8 cellular contexts compared by ENCODE assay signal in the genomic region with DNA sequence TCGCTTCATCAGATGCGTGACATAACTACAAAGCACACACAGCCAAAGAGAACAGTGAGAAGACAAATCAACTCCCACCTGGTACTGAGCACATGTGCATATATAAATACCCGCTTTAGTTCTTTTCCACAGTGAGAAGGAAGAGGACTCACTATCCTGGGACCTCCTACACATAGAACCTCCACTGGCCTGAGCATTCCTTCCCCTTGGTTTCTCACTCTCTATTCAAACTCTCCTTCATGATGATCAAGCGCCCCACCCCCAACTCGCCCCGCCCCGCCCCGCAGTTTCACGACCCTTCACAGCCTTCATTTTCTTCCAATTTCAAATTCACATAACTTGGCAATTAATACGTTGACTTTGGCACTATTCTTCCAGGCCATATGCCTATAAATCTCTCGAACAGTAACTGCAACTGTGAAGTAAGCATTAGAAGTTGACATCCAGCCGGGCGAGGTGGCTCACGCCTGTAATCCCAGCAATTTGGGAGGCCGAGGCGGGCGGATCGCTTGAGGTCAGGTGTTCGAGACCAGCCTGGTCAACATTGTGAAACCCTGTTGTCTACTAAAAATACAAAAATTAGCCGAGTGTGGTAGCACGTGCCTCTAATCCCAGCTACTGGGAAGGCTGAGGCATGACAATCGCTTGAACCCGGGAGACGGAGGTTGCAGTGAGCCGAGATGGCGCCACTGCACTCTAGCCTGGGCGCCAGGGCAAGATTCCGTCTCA. TPM values are rescaled to one million over a fixed set of nuclear protein-coding genes. Genes with fewer than 3 reads are reported as not detected.
DNase-seq lines count a peak whose midpoint lies in the region; ATAC-seq and TF ChIP-seq lines count a peak whose summit lies in the region.

No MANE protein-coding gene starts in this region.

- no peaks in the 10 kb centered on the region for H3K9me3 Mint-ChIP-seq in T-cell

- no peak for TF ChIP-seq POLR2A in GM18505 (IDR thresholded peaks at IDR 0.05; ENCODE audit: borderline replicate concordance, extremely low read depth, insufficient read depth, insufficient read length)

- H3K27me3 Mint-ChIP-seq in T-cell: no peaks in the 10 kb centered on the region

- H3K27ac Mint-ChIP-seq in T-cell: peak overlapping the region; percentile 94 to 97

- ATAC-seq in T-cell (replicated peaks in 1 of 4): no peak
- no peak for ATAC-seq in GM18505 (IDR thresholded peaks at IDR 0.05; ENCODE audit: unreplicated experiment)

- peak overlapping the region; percentile 90 to 95 (median 93) for H3K4me3 Mint-ChIP-seq in T-cell

- peaks cover 29 to 37% (median 35%) of the 10 kb centered on the region in 3 donors for H3K4me1 Mint-ChIP-seq in T-cell

- H3K36me3 ChIP-seq in GM06990 (ENCODE audit: control insufficient read depth, insufficient read depth, low read length): peaks cover 28% of the 10 kb centered on the region

- H3K4me3 ChIP-seq in GM06990 (replicated peaks; ENCODE audit: low read depth, low read length): peak overlapping the region; percentile 73
- H3K4me3 ChIP-seq in fibroblast of the aortic adventitia (ENCODE audit: low read depth, low read length): peak overlapping the region; percentile 99

- H3K36me3 Mint-ChIP-seq in T-cell: peaks cover 41% of the 10 kb centered on the region

- DNase-seq in GM06990 (ENCODE audit: extremely low read depth, insufficient read length) (no peak), T-cell (no peak), fibroblast of the aortic adventitia (ENCODE audit: low read depth) (peak; percentile 34), putamen (ENCODE audit: low spot score) (peak; percentile 49), SKM-1 (lab: John Stamatoyannopoulos, UW; ENCODE audit: unreplicated experiment) (no peak), SIG-M5 treated with dmso at 0.1 percent for 504 hours (lab: John Stamatoyannopoulos, UW; ENCODE audit: unreplicated experiment) (no peak), NCI-H748 (lab: John Stamatoyannopoulos, UW; ENCODE audit: unreplicated experiment) (no peak)

- POLR2A ChIA-PET in T-cell (lab: Charles Lee): interaction anchor here (0.6 to 1.0 kb wide), 2 partner anchors 12 to 491 kb away, joined by 3 to 4 read pairs; no protein-coding TSS in a partner anchor

- no peaks in the 10 kb centered on the region for H3K27me3 ChIP-seq in GM06990 (replicated peaks; ENCODE audit: control insufficient read depth, insufficient read depth, low read length)

- TF ChIP-seq CTCF in GM06990 (IDR thresholded peaks at IDR 0.05; ENCODE audit: insufficient read depth, low read length, poor library complexity, severe bottlenecking) (no peak), fibroblast of the aortic adventitia (IDR thresholded peaks at IDR 0.05; ENCODE audit: insufficient read depth, low read length) (no peak)

- CTCF ChIA-PET in T-cell (lab: Charles Lee): interaction anchor here (0.6 to 2.4 kb wide), 4 partner anchors 8 to 336 kb away, joined by 3 to 17 read pairs (median 6); no protein-coding TSS in a partner anchor

RNA-seq across cellular contexts. Expression of a gene that starts 1.1 kb away (rescaled TPM):
- 1,000 to 10,000 TPM; 2,045 to 2,777 (median 2,292) TPM for total RNA-seq in T-cell
- 1,865 and 2,773 TPM in 2 replicates for total RNA-seq in fibroblast of the aortic adventitia (ENCODE audit: low replicate concordance)

Comparison
In these comparisons a context has a peak if more than half of its experiments do, and no peak if none do; other contexts are left out.
1. DNase-seq: peak in fibroblast of the aortic adventitia (single experiment) and putamen (single experiment); none in GM06990 (single experiment), T-cell (0 of 34), SKM-1 (single experiment), SIG-M5 treated with dmso at 0.1 percent for 504 hours (single experiment) and NCI-H748 (single experiment).